ENCODE assay signal across 7 cellular contexts in the genomic region with DNA sequence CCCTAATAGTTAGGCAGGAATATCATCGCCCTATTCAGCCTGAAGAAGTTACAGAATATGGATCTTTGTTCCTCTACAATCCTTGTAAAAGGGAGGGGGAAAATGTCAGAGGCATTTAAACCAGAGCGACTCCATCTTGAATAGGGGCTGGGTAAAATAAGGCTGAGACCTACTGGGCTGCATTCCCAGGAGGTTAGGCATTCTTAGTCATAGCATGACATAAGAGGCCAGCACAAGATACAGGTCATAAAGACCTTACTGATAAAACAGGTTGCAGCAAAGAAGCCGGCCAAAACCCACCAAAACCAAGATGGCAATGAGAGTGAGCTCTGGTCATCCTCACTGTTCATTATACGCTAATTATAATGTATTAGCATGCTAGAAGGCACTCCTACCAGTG. TPM values are rescaled to one million over a fixed set of nuclear protein-coding genes. Genes with fewer than 3 reads are reported as not detected.
"Had no signal": no experiment of that assay in that cellular context is flagged by ENCODE, and none has a peak within 500 bp of the region (broad histone marks: within the 10 kb centered on the region; RNA-seq: fewer than 3 reads in every experiment).

No MANE protein-coding gene starts in this region.

RNA-seq across cellular contexts. Expression of a gene that starts 15.4 kb away (rescaled TPM):
- total RNA-seq: dermis blood vessel endothelial cell, dermis microvascular lymphatic vessel endothelial cell, endothelial cell of umbilical vein, fibroblast of lung, fibroblast of villous mesenchyme, foreskin keratinocyte, glomerular endothelial cell had no signal
- polyA plus RNA-seq: endothelial cell of umbilical vein, fibroblast of lung had no signal
